In genomic region chr14:103333754-103334643, GRCh38 we compare ENCODE assay signal across 1 cellular context.
A peak's percentile ranks its signal among the peaks of the same experiment; 100 is the strongest.
TF ChIP-seq lines count a peak whose summit lies in the region.

EIF5 (plus strand) TSS chr14:103334237; CDS start chr14:103335861, 1,624 bp downstream.

TF ChIP-seq in K562, 482 proteins besides CTCF, POLR2A, EP300 and RAD21 (continued from another document and continues in another):
- no peak for TF ChIP-seq DMBX1 (CRISPR knock-in tag; IDR thresholded peaks at IDR 0.05; ENCODE audit: borderline replicate concordance)
- TF ChIP-seq AFF4 (CRISPR knock-in tag; IDR thresholded peaks at IDR 0.05) = peak; percentile 64; the same call in 1 of the 2 replicates
- TF ChIP-seq RBM17 (IDR thresholded peaks at IDR 0.05; ENCODE audit: borderline replicate concordance, low read depth, low read length) = no peak
- peak; percentile 85 for TF ChIP-seq NFYB (IDR thresholded peaks at IDR 0.05; ENCODE audit: extremely low read depth, insufficient read length)
- TF ChIP-seq RAD51 (IDR thresholded peaks at IDR 0.05; ENCODE audit: borderline replicate concordance, low read depth) = no peak
- TF ChIP-seq NFE2L1 (tag; IDR thresholded peaks at IDR 0.05; ENCODE audit: borderline replicate concordance, low read depth) = no peak
- TF ChIP-seq ZHX1 (conservative IDR thresholded peaks at IDR 0.05; ENCODE audit: low read length) = peak; percentile 83; the same call in 1 of the 2 replicates
- TF ChIP-seq ZNF609 (CRISPR knock-in tag; IDR thresholded peaks at IDR 0.05; ENCODE audit: borderline replicate concordance) = no peak
- TF ChIP-seq IRF2 (CRISPR knock-in tag; IDR thresholded peaks at IDR 0.05) = no peak
- TF ChIP-seq TAF7 (tag; IDR thresholded peaks at IDR 0.05) = peak; percentile 72
- TF ChIP-seq FOXM1 (IDR thresholded peaks at IDR 0.05; ENCODE audit: low read depth) = no peak
- no peak; the same call in 1 of the 2 replicates for TF ChIP-seq FOXM1 (CRISPR knock-in tag; IDR thresholded peaks at IDR 0.05; ENCODE audit: low read depth)
- TF ChIP-seq ZBTB11 (CRISPR knock-in tag; IDR thresholded peaks at IDR 0.05) = peak in 1 of 3 experiments; percentile 68; a peak in 2 of 6 replicates
- TF ChIP-seq FOS (IDR thresholded peaks at IDR 0.05; ENCODE audit: extremely low read depth, insufficient read length) = peak; percentile 96
- no peak for TF ChIP-seq MLX (CRISPR knock-in tag; conservative IDR thresholded peaks at IDR 0.05)
- peak; percentile 90 for TF ChIP-seq CHD1 (IDR thresholded peaks at IDR 0.05; ENCODE audit: low read length)
- TF ChIP-seq RBFOX2 (IDR thresholded peaks at IDR 0.05; ENCODE audit: low read depth, low read length) = peak; percentile 92
- no peak; the same call in 1 of the 2 replicates for TF ChIP-seq KAT7 (CRISPR knock-in tag; IDR thresholded peaks at IDR 0.05; ENCODE audit: borderline replicate concordance)
- TF ChIP-seq REST (CRISPR knock-in tag; IDR thresholded peaks at IDR 0.05; ENCODE audit: low read depth) = no peak
- 0 out of 2 replicates have a peak, but pooled peaks have one; percentile 47 for TF ChIP-seq NR2C2 (CRISPR knock-in tag; IDR thresholded peaks at IDR 0.05)
- TF ChIP-seq NR2C2 (tag; IDR thresholded peaks at IDR 0.05) = no peak; the same call in 1 of the 2 replicates
- 0 out of 2 replicates have a peak, but pooled peaks have one; percentile 15 for TF ChIP-seq XRCC5 (IDR thresholded peaks at IDR 0.05; ENCODE audit: low read depth, low read length)
- TF ChIP-seq ZNF280B (CRISPR knock-in tag; IDR thresholded peaks at IDR 0.05) = no peak
- TF ChIP-seq KDM4B (IDR thresholded peaks at IDR 0.05; ENCODE audit: borderline replicate concordance in 2 of 2, low read depth in 1 of 2) = no peak
- peak; percentile 92 for TF ChIP-seq NEUROD1 (IDR thresholded peaks at IDR 0.05; ENCODE audit: borderline replicate concordance, low read depth, low read length, partially characterized antibody)
- no peak for TF ChIP-seq ETV5 (CRISPR knock-in tag; IDR thresholded peaks at IDR 0.05; ENCODE audit: low read depth)
- TF ChIP-seq MTA3 (IDR thresholded peaks at IDR 0.05; ENCODE audit: borderline replicate concordance) = peak; percentile 93
- TF ChIP-seq SREBF2 (CRISPR knock-in tag; IDR thresholded peaks at IDR 0.05) = no peak
- no peak for TF ChIP-seq ZNF76 (CRISPR knock-in tag; IDR thresholded peaks at IDR 0.05; ENCODE audit: borderline replicate concordance)
- no peak for TF ChIP-seq HMG20B (CRISPR knock-in tag; IDR thresholded peaks at IDR 0.05)
- TF ChIP-seq E2F1 (CRISPR knock-in tag; IDR thresholded peaks at IDR 0.05) = no peak
- TF ChIP-seq ELF2 (CRISPR knock-in tag; IDR thresholded peaks at IDR 0.05) = peak; percentile 33; the same call in 1 of the 2 replicates
- no peak for TF ChIP-seq CAMTA2 (CRISPR knock-in tag; conservative IDR thresholded peaks at IDR 0.05)
- TF ChIP-seq SP2 (IDR thresholded peaks at IDR 0.05; ENCODE audit: extremely low read depth, low read depth, low read length, poor library complexity, severe bottlenecking) = peak; percentile 84
- peak; percentile 63 for TF ChIP-seq GABPB1 (CRISPR knock-in tag; IDR thresholded peaks at IDR 0.05)
- TF ChIP-seq ZKSCAN3 (CRISPR knock-in tag; IDR thresholded peaks at IDR 0.05) = no peak
- TF ChIP-seq ZNF12 (CRISPR knock-in tag; IDR thresholded peaks at IDR 0.05) = no peak; the same call in 1 of the 2 replicates
